In genomic region chr12:59595097-59595496, GRCh38 we compare ENCODE assay signal across 8 cellular contexts. TPM values are rescaled to one million over a fixed set of nuclear protein-coding genes. Genes with fewer than 3 reads are reported as not detected.
A peak's percentile ranks its signal among the peaks of the same experiment; 100 is the strongest.
DNase-seq lines count a peak whose midpoint lies in the region; ATAC-seq and TF ChIP-seq lines count a peak whose summit lies in the region.

No MANE protein-coding gene starts in this region.

- intact Hi-C loops in PC-3 (cut with micrococcal nuclease), result loop anchor here (1.0 kb wide), 1 partner anchor 213 kb away; no protein-coding TSS in a partner anchor

- H3K9me2 ChIP-seq in PC-3 (replicated peaks; ENCODE audit: low read length), result no peaks in the 10 kb centered on the region

- H3K56ac ChIP-seq in mesendoderm (ENCODE audit: low read length), result no peak overlapping the region

- no peak for ATAC-seq in PC-3

- no peak overlapping the region for H4K5ac ChIP-seq in mesendoderm (ENCODE audit: low read length)

- H3K27me3 ChIP-seq in PC-3 (ENCODE audit: low read length) (no peaks in the 10 kb centered on the region), rectal smooth muscle tissue (ENCODE audit: control insufficient read depth, insufficient read depth, low read length) (no peaks in the 10 kb centered on the region), mesendoderm (ENCODE audit: insufficient read depth, low read length, poor library complexity) (no peaks in the 10 kb centered on the region)

- no peaks in the 10 kb centered on the region for H4K20me1 ChIP-seq in PC-3 (ENCODE audit: low read length)

- H3K23ac ChIP-seq in mesendoderm (ENCODE audit: low read length), result no peak overlapping the region

- H3K36me3 ChIP-seq in PC-3 (ENCODE audit: low read depth, low read length) (no peaks in the 10 kb centered on the region), rectal smooth muscle tissue (ENCODE audit: control insufficient read depth, insufficient read depth, low read length) (no peaks in the 10 kb centered on the region), mesendoderm (ENCODE audit: control insufficient read depth, insufficient read depth, low read length) (no peaks in the 10 kb centered on the region)

- H2AFZ ChIP-seq in PC-3 (ENCODE audit: low read length), result peak overlapping the region; percentile 97

- DNase-seq in GM12865 (ENCODE audit: low read depth) (peak; percentile 4), PC-3 (no peak), epithelial cell of proximal tubule (ENCODE audit: low read depth) (no peak), ecto neural progenitor cell (ENCODE audit: low spot score) (no peak), NCI-H1436 (lab: John Stamatoyannopoulos, UW) (no peak), NK-92 (lab: John Stamatoyannopoulos, UW; ENCODE audit: unreplicated experiment) (no peak), mesendoderm (no peak)

- H3K27ac ChIP-seq in PC-3 (ENCODE audit: low read length) (no peak overlapping the region), rectal smooth muscle tissue (ENCODE audit: low read depth, low read length) (peak overlapping the region; percentile 98), mesendoderm (ENCODE audit: low read depth, low read length) (no peak overlapping the region)

- BruUV-seq in PC-3 (replicated peaks; lab: Mats Ljungman, UMichigan), result no TSS peak

- peaks cover 17% of the 10 kb centered on the region for H3K4me1 ChIP-seq in PC-3 (ENCODE audit: insufficient read depth, low read length)
- H3K4me1 ChIP-seq in rectal smooth muscle tissue (ENCODE audit: control insufficient read depth, insufficient read depth, low read length), result peaks cover 3% of the 10 kb centered on the region
- H3K4me1 ChIP-seq in mesendoderm (ENCODE audit: control insufficient read depth, low read depth, low read length), result no peaks in the 10 kb centered on the region

- no peaks in the 10 kb centered on the region for H3K79me1 ChIP-seq in mesendoderm (ENCODE audit: low read length)

- TF ChIP-seq CTCF in GM12865 (IDR thresholded peaks at IDR 0.05; ENCODE audit: insufficient read depth, low read depth, low read length, missing control alignments) (no peak), PC-3 (conservative IDR thresholded peaks at IDR 0.05; ENCODE audit: low read depth, low read length) (no peak), epithelial cell of proximal tubule (conservative IDR thresholded peaks at IDR 0.05; ENCODE audit: low read depth, low read length) (no peak)

- no peak overlapping the region for H2BK5ac ChIP-seq in mesendoderm (ENCODE audit: low read length)

- no peak overlapping the region for H2AK5ac ChIP-seq in mesendoderm (ENCODE audit: low read length)

- no peak overlapping the region for H2BK15ac ChIP-seq in mesendoderm (replicated peaks; ENCODE audit: low read depth)

- no peaks in the 10 kb centered on the region for H3F3A ChIP-seq in PC-3 (ENCODE audit: low read length, unreplicated experiment)

- no CpG with 5 or more reads among the region's 1 CpG for WGBS in mesendoderm (ENCODE audit: extremely low coverage, insufficient coverage, low lambda C conversion rate)

- no peak overlapping the region for H3K18ac ChIP-seq in mesendoderm (ENCODE audit: low read length)

- H3K4me2 ChIP-seq in PC-3 (ENCODE audit: low read length) (peak overlapping the region; percentile 99), mesendoderm (ENCODE audit: low read length) (no peak overlapping the region)

- POLR2A ChIA-PET in PC-3 (lab: Charles Lee; ENCODE audit: unreplicated experiment), result interaction anchor here (0.6 to 0.7 kb wide), 2 partner anchors 9 to 270 kb away, joined by 3 to 4 read pairs; no protein-coding TSS in a partner anchor

- no peaks in the 10 kb centered on the region for H3K9me3 ChIP-seq in PC-3 (ENCODE audit: low read length)

- H4K8ac ChIP-seq in mesendoderm (ENCODE audit: low read depth, low read length), result no peak overlapping the region

- H3K79me2 ChIP-seq in PC-3 (ENCODE audit: low read length) (no peaks in the 10 kb centered on the region), mesendoderm (ENCODE audit: control insufficient read depth, insufficient read depth, low read length) (no peaks in the 10 kb centered on the region)

- H3K4ac ChIP-seq in mesendoderm (ENCODE audit: low read depth, low read length), result no peak overlapping the region

- H3K4me3 ChIP-seq in GM12865 (ENCODE audit: low read depth, low read length), result peak overlapping the region; percentile 73
- H3K4me3 ChIP-seq in PC-3 (ENCODE audit: low read length), result peak overlapping the region; percentile 94
- H3K4me3 ChIP-seq in epithelial cell of proximal tubule (ENCODE audit: low read depth, low read length), result peak overlapping the region; percentile 73
- peak overlapping the region; percentile 77 for H3K4me3 ChIP-seq in rectal smooth muscle tissue (ENCODE audit: low read length)
- no peak overlapping the region for H3K4me3 ChIP-seq in mesendoderm (ENCODE audit: low read length)

- CTCF ChIA-PET in PC-3 (lab: Charles Lee), result interaction anchor here (0.6 kb wide), 1 partner anchor 757 kb away, joined by 3 read pairs; no protein-coding TSS in a partner anchor

- H2BK120ac ChIP-seq in mesendoderm (ENCODE audit: low read depth, low read length), result no peak overlapping the region

- peak overlapping the region; percentile 46 for H3K9ac ChIP-seq in PC-3 (ENCODE audit: low read length)
- no peak overlapping the region for H3K9ac ChIP-seq in rectal smooth muscle tissue (ENCODE audit: low read length)
- no peak overlapping the region for H3K9ac ChIP-seq in mesendoderm (ENCODE audit: low read length)

RNA-seq across cellular contexts. Expression of gene SLC16A7, which starts 0.7 kb away (rescaled TPM):
- total RNA-seq in PC-3 (2014; rRNA removed) (10.4 and 11.4 TPM in 2 replicates), epithelial cell of proximal tubule (2.4 and 9.3 TPM in 2 replicates)
- polyA plus RNA-seq in mesendoderm (2013, experiment 1 of 2), result 2.0 TPM
- polyA plus RNA-seq in mesendoderm (2013, experiment 2 of 2), result 2.3 TPM
